Comparison of ENCODE assay signal across 8 cellular contexts in the genomic region with DNA sequence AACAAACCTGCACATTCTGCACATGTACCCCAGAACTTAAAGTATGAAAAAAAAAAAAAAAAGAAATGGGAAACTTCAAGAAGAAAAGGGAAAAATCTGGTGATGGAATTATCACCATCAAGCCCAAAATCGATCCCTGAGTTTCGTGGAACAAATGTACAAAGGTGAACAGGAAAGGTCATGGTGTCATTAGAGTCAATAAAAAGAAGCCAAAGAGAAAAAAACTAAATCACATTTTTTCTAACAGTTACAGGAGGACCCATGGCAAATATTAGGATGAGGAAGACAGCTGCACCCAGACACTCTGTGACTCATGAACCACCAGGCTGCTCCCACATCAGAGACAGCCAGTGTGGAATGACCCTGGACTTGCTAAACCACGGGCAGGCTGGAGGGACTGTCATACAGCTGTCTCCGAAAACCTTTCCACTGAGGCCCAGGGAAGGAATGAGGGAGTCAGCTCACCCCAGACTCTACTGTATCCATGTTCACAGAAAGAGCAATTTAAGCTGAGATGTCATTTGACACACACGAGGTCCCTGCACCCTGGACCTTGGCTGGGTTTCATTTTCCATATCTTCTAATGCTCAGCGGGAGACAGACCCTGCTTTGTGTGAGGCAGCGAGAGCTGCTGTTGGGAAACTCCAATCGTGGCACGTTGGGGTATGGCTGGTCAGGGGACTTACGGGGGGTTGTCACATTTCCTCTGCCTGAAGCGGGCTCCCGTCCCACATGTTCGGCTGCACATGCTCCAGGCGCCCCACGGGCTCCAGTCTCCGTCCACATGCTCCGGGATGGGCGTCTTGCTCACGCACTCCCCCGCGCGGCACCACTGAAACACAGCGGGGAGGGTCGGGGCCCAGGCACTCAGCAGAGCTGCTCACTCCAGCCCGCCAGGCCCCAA.
DNase-seq lines count a peak whose midpoint lies in the region; ATAC-seq and TF ChIP-seq lines count a peak whose summit lies in the region.

No MANE protein-coding gene starts in this region.

- peak; percentile 18 to 75 for TF ChIP-seq CTCF in right atrium auricular region (IDR thresholded peaks at IDR 0.05)

- no peaks in the 10 kb centered on the region for H3K4me1 ChIP-seq in right atrium auricular region

- H3K27ac ChIP-seq in right atrium auricular region: peak overlapping the region in 1 of 2 donors; percentile 27

- H3K36me3 ChIP-seq in right atrium auricular region: no peaks in the 10 kb centered on the region

- H3K27me3 ChIP-seq in right atrium auricular region: no peaks in the 10 kb centered on the region

- H3K4me3 ChIP-seq in right atrium auricular region: peak overlapping the region in 1 of 2 donors; percentile 38

- ATAC-seq in HG02852 (IDR thresholded peaks at IDR 0.05; ENCODE audit: unreplicated experiment) (peak; percentile 52), HG02642 (IDR thresholded peaks at IDR 0.05; ENCODE audit: poor library complexity, unreplicated experiment) (no peak), GM18909 (IDR thresholded peaks at IDR 0.05; ENCODE audit: poor library complexity, unreplicated experiment) (no peak)

- DNase-seq in activated T-cell treated with anti-CD3 and anti-CD28 coated beads for 48 hours (ENCODE audit: low read depth) (peak; percentile 21), right atrium auricular region (ENCODE audit: low spot score) (no peak), NCI-H2171 (lab: John Stamatoyannopoulos, UW) (no peak), activated gamma-delta T cell treated with Interleukin-2 at 50 U/mL for 16 hours (no peak)
- DNase-seq in stimulated activated CD4-positive, alpha-beta T cell treated with anti-CD3 and anti-CD28 coated beads, Interleukin-4, amount 100 ng/mL, for 24 hours: peak; percentile 28

- H3K9me3 ChIP-seq in right atrium auricular region: no peaks in the 10 kb centered on the region

Comparison
In these comparisons a context has a peak if more than half of its experiments do, and no peak if none do; other contexts are left out.
1. DNase-seq: peak in activated T-cell treated with anti-CD3 and anti-CD28 coated beads for 48 hours (single experiment) and stimulated activated CD4-positive, alpha-beta T cell treated with anti-CD3 and anti-CD28 coated beads, Interleukin-4, amount 100 ng/mL, for 24 hours (single experiment); none in right atrium auricular region (single experiment), NCI-H2171 (single experiment) and activated gamma-delta T cell treated with Interleukin-2 at 50 U/mL for 16 hours (single experiment).